ENCODE assay signal across 7 cellular contexts in the genomic region with DNA sequence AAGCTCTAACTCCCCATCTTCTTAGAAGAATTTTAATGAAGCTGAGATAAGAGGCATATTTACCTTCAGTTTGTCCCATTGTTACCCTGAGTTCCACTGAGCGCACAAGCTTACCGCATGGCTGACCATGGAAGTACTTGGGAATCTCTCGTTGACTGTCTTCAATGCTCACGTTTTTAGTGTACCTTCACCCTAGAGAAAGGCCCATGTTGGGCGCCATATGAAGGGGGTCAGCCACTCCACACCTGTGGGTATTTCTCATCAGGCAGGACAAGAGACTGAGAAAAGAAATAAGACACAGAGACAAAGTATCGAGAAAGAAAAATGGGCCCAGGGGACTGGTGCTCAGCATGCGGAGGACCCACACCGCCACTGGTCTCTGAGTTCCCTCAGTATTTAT. TPM values are rescaled to one million over a fixed set of nuclear protein-coding genes. Genes with fewer than 3 reads are reported as not detected.
"Had no signal": no experiment of that assay in that cellular context is flagged by ENCODE, and none has a peak within 500 bp of the region (broad histone marks: within the 10 kb centered on the region; RNA-seq: fewer than 3 reads in every experiment).

No MANE protein-coding gene starts in this region.

RNA-seq across cellular contexts. Expression of a gene that starts 6.5 kb away (rescaled TPM):
- total RNA-seq: activated CD4-positive, alpha-beta T cell treated with anti-CD3 and anti-CD28 coated beads, Interleukin-2, amount 10 ng/mL, durations not matched to agents 24 days and 14 days; activated T-cell treated with anti-CD3 and anti-CD28 coated beads, Interleukin-2, amount 50 U/mL, for 4 hours; breast epithelium; IMR-90; PC-9; SK-MEL-5 had no signal
- polyA plus RNA-seq: adipose tissue, IMR-90 had no signal

RNA-seq across cellular contexts. Expression of a gene that starts 11.2 kb away (rescaled TPM):
- total RNA-seq: activated CD4-positive, alpha-beta T cell treated with anti-CD3 and anti-CD28 coated beads, Interleukin-2, amount 10 ng/mL, durations not matched to agents 24 days and 14 days; activated T-cell treated with anti-CD3 and anti-CD28 coated beads, Interleukin-2, amount 50 U/mL, for 4 hours; breast epithelium; IMR-90; PC-9; SK-MEL-5 had no signal
- polyA plus RNA-seq: adipose tissue, IMR-90 had no signal

RNA-seq across cellular contexts. Expression of a gene that starts 38.7 kb away (rescaled TPM):
- total RNA-seq: activated CD4-positive, alpha-beta T cell treated with anti-CD3 and anti-CD28 coated beads, Interleukin-2, amount 10 ng/mL, durations not matched to agents 24 days and 14 days; activated T-cell treated with anti-CD3 and anti-CD28 coated beads, Interleukin-2, amount 50 U/mL, for 4 hours; breast epithelium; IMR-90; PC-9; SK-MEL-5 had no signal
- polyA plus RNA-seq: IMR-90 had no signal

RNA-seq across cellular contexts. Expression of a gene that starts 46.5 kb away (rescaled TPM):
- total RNA-seq: activated CD4-positive, alpha-beta T cell treated with anti-CD3 and anti-CD28 coated beads, Interleukin-2, amount 10 ng/mL, durations not matched to agents 24 days and 14 days; activated T-cell treated with anti-CD3 and anti-CD28 coated beads, Interleukin-2, amount 50 U/mL, for 4 hours; breast epithelium; IMR-90; PC-9; SK-MEL-5 had no signal
- polyA plus RNA-seq: adipose tissue, IMR-90 had no signal
